34 cellular contexts compared by ENCODE assay signal in genomic region chr6:115287467-115287866, GRCh38.
"Had no signal": no experiment of that assay in that cellular context is flagged by ENCODE, and none has a peak within 500 bp of the region (broad histone marks: within the 10 kb centered on the region; RNA-seq: fewer than 3 reads in every experiment).

No MANE protein-coding gene starts in this region.

- H3K27me3 ChIP-seq: adrenal gland, body of pancreas, brain microvascular endothelial cell, breast epithelium had no signal

- DNase-seq: activated B cell treated with CpG ODN at 0.5 μM for 24 hours; activated CD4-positive, alpha-beta memory T cell treated with anti-CD3 and anti-CD28 coated beads for 36 hours; activated CD4-positive, alpha-beta T cell treated with anti-CD3 and anti-CD28 coated beads for 4 hours; activated CD4-positive, alpha-beta T cell treated with anti-CD3 and anti-CD28 coated beads, Interleukin-2, amount 10 ng/mL, durations not matched to agents 24 days and 14 days; activated CD4-positive, alpha-beta T cell treated with anti-CD3 and anti-CD28 coated beads, Interleukin-2, amount 50 U/mL, for 1 hour; activated CD4-positive, alpha-beta T cell treated with anti-CD3 and anti-CD28 coated beads, Interleukin-2, amount 50 U/mL, for 4 hours; activated CD4-positive, CD25-positive, alpha-beta regulatory T cell treated with anti-CD3 and anti-CD28 coated beads, Interleukin-2, amount 50 U/mL, for 72 hours; activated CD8-positive, alpha-beta memory T cell treated with anti-CD3 and anti-CD28 coated beads, Interleukin-2, amount 50 U/mL, for 4 hours; activated CD8-positive, alpha-beta T cell treated with anti-CD3 and anti-CD28 coated beads for 36 hours; activated effector memory CD4-positive, alpha-beta T cell treated with anti-CD3 and anti-CD28 coated beads, Interleukin-2, amount 50 U/mL, for 16 hours; activated gamma-delta T cell treated with Interleukin-2 at 50 U/mL for 16 hours; activated naive CD4-positive, alpha-beta T cell; activated naive CD4-positive, alpha-beta T cell treated with anti-CD3 and anti-CD28 coated beads for 36 hours; activated naive CD4-positive, alpha-beta T cell treated with anti-CD3 and anti-CD28 coated beads, Interleukin-2, amount 50 U/mL, for 16 hours; activated naive CD8-positive, alpha-beta T cell treated with anti-CD3 and anti-CD28 coated beads for 36 hours; activated T-cell treated with anti-CD3 and anti-CD28 coated beads for 4 hours; activated T-cell treated with anti-CD3 and anti-CD28 coated beads, Interleukin-2, amount 50 U/mL, for 1 hour; activated T-cell treated with anti-CD3 and anti-CD28 coated beads, Interleukin-2, amount 50 U/mL, for 4 hours; activated T-cell treated with anti-CD3 and anti-CD28 coated beads, Interleukin-2, amount 50 U/mL, for 72 hours; adrenal gland; amniotic stem cell; aorta; body of pancreas; brain microvascular endothelial cell; central memory CD4-positive, alpha-beta T cell; T-helper 17 cell; T-helper 9 cell; WERI-Rb-1 had no signal

- H3K27ac ChIP-seq: adrenal gland, body of pancreas, brain microvascular endothelial cell, breast epithelium, WERI-Rb-1 had no signal

- H3K4me3 Mint-ChIP-seq: activated B cell treated with CpG ODN at 0.5 μM for 24 hours; activated CD4-positive, alpha-beta memory T cell treated with anti-CD3 and anti-CD28 coated beads for 36 hours; activated CD4-positive, alpha-beta T cell treated with anti-CD3 and anti-CD28 coated beads, Interleukin-2, amount 10 ng/mL, durations not matched to agents 24 days and 14 days; activated CD8-positive, alpha-beta T cell treated with anti-CD3 and anti-CD28 coated beads for 36 hours; activated naive CD4-positive, alpha-beta T cell treated with anti-CD3 and anti-CD28 coated beads for 36 hours; activated naive CD8-positive, alpha-beta T cell treated with anti-CD3 and anti-CD28 coated beads for 36 hours; activated T-cell treated with anti-CD3 and anti-CD28 coated beads, Interleukin-2, amount 50 U/mL, for 4 hours; activated T-cell treated with anti-CD3 and anti-CD28 coated beads, Interleukin-2, amount 50 U/mL, for 72 hours; activated T-helper 1 cell treated with anti-CD3 and anti-CD28 coated beads, Interleukin-12 subunit alpha, Interleukin-12 subunit beta, Interleukin-2, Interleukin-4 antibody, amounts not matched to agents 30 ng/mL and 10 ng/mL and 1 ng/mL, durations not matched to agents 14 hours and 24 hours and 36 hours; activated T-helper 17 cell treated with anti-CD3 and anti-CD28 coated beads, Interleukin-2, amount 50 U/mL, for 72 hours; T-helper 17 cell; T-helper 2 cell treated with Interferon-gamma antibody and Interleukin-4, amounts not matched to agents 5 μg/mL and 100 μg/mL, for 36 hours had no signal

- H3K4me1 Mint-ChIP-seq: activated B cell treated with CpG ODN at 0.5 μM for 24 hours; activated CD4-positive, alpha-beta T cell treated with anti-CD3 and anti-CD28 coated beads, Interleukin-2, amount 10 ng/mL, durations not matched to agents 24 days and 14 days; activated naive CD8-positive, alpha-beta T cell treated with anti-CD3 and anti-CD28 coated beads for 36 hours; activated T-helper 17 cell treated with anti-CD3 and anti-CD28 coated beads, Interleukin-2, amount 50 U/mL, for 72 hours; T-helper 17 cell had no signal

- H3K36me3 ChIP-seq: adrenal gland, brain microvascular endothelial cell, breast epithelium, WERI-Rb-1 had no signal

- H3K27ac Mint-ChIP-seq: activated B cell treated with CpG ODN at 0.5 μM for 24 hours; activated CD4-positive, alpha-beta memory T cell treated with anti-CD3 and anti-CD28 coated beads for 36 hours; activated CD4-positive, alpha-beta T cell treated with anti-CD3 and anti-CD28 coated beads, Interleukin-2, amount 10 ng/mL, durations not matched to agents 24 days and 14 days; activated CD8-positive, alpha-beta T cell treated with anti-CD3 and anti-CD28 coated beads for 36 hours; activated naive CD4-positive, alpha-beta T cell treated with anti-CD3 and anti-CD28 coated beads for 36 hours; activated naive CD4-positive, alpha-beta T cell treated with anti-CD3 and anti-CD28 coated beads, Interleukin-2, amount 50 U/mL, for 72 hours; activated naive CD8-positive, alpha-beta T cell treated with anti-CD3 and anti-CD28 coated beads for 36 hours; activated T-cell treated with anti-CD3 and anti-CD28 coated beads, Interleukin-2, amount 50 U/mL, for 72 hours; activated T-helper 1 cell treated with anti-CD3 and anti-CD28 coated beads, Interleukin-12 subunit alpha, Interleukin-12 subunit beta, Interleukin-2, Interleukin-4 antibody, amounts not matched to agents 30 ng/mL and 10 ng/mL and 1 ng/mL, durations not matched to agents 14 hours and 24 hours and 36 hours; activated T-helper 17 cell treated with anti-CD3 and anti-CD28 coated beads, Interleukin-2, amount 50 U/mL, for 72 hours; T-helper 17 cell; T-helper 2 cell treated with Interferon-gamma antibody and Interleukin-4, amounts not matched to agents 5 μg/mL and 100 μg/mL, for 36 hours had no signal

- FAIRE-seq: astrocyte had no signal

- H3K4me1 ChIP-seq: adrenal gland, body of pancreas, breast epithelium had no signal

- H3K9me3 Mint-ChIP-seq: activated B cell treated with CpG ODN at 0.5 μM for 24 hours; activated CD4-positive, alpha-beta memory T cell treated with anti-CD3 and anti-CD28 coated beads for 36 hours; activated CD4-positive, alpha-beta T cell treated with anti-CD3 and anti-CD28 coated beads, Interleukin-2, amount 10 ng/mL, durations not matched to agents 24 days and 14 days; activated naive CD8-positive, alpha-beta T cell treated with anti-CD3 and anti-CD28 coated beads for 36 hours; activated T-helper 1 cell treated with anti-CD3 and anti-CD28 coated beads, Interleukin-12 subunit alpha, Interleukin-12 subunit beta, Interleukin-2, Interleukin-4 antibody, amounts not matched to agents 30 ng/mL and 10 ng/mL and 1 ng/mL, durations not matched to agents 14 hours and 24 hours and 36 hours had no signal

- ATAC-seq: activated CD8-positive, alpha-beta T cell treated with anti-CD3 and anti-CD28 coated beads for 36 hours; activated naive CD4-positive, alpha-beta T cell treated with anti-CD3 and anti-CD28 coated beads, Interleukin-2, amount 50 U/mL, for 72 hours; activated T-cell treated with anti-CD3 and anti-CD28 coated beads, Interleukin-2, amount 50 U/mL, for 4 hours; activated T-cell treated with anti-CD3 and anti-CD28 coated beads, Interleukin-2, amount 50 U/mL, for 72 hours; activated T-helper 17 cell treated with anti-CD3 and anti-CD28 coated beads, Interleukin-2, amount 50 U/mL, for 72 hours; body of pancreas; T-helper 17 cell had no signal

- H3K27me3 Mint-ChIP-seq: activated B cell treated with CpG ODN at 0.5 μM for 24 hours; activated CD4-positive, alpha-beta memory T cell treated with anti-CD3 and anti-CD28 coated beads for 36 hours; activated CD4-positive, alpha-beta T cell treated with anti-CD3 and anti-CD28 coated beads, Interleukin-2, amount 10 ng/mL, durations not matched to agents 24 days and 14 days; activated CD8-positive, alpha-beta T cell treated with anti-CD3 and anti-CD28 coated beads for 36 hours; activated naive CD8-positive, alpha-beta T cell treated with anti-CD3 and anti-CD28 coated beads for 36 hours; activated T-helper 17 cell treated with anti-CD3 and anti-CD28 coated beads, Interleukin-2, amount 50 U/mL, for 72 hours; T-helper 17 cell had no signal

- H3K9me3 ChIP-seq: adrenal gland, body of pancreas, breast epithelium had no signal

- H3K4me3 ChIP-seq: adrenal gland, body of pancreas, breast epithelium had no signal

- H3K36me3 Mint-ChIP-seq: activated CD4-positive, alpha-beta memory T cell treated with anti-CD3 and anti-CD28 coated beads for 36 hours; activated naive CD4-positive, alpha-beta T cell treated with anti-CD3 and anti-CD28 coated beads, Interleukin-2, amount 50 U/mL, for 72 hours; activated naive CD8-positive, alpha-beta T cell treated with anti-CD3 and anti-CD28 coated beads for 36 hours had no signal
